Comparison of ENCODE assay signal across 18 cellular contexts in genomic region chr6:48144024-48144423, GRCh38. TPM values are rescaled to one million over a fixed set of nuclear protein-coding genes. Genes with fewer than 3 reads are reported as not detected.
"Had no signal": no experiment of that assay in that cellular context is flagged by ENCODE, and none has a peak within 500 bp of the region (broad histone marks: within the 10 kb centered on the region; RNA-seq: fewer than 3 reads in every experiment).

No MANE protein-coding gene starts in this region.

- H3K4me1 ChIP-seq: spleen had no signal

- DNase-seq: activated naive CD4-positive, alpha-beta T cell; activated T-cell treated with anti-CD3 and anti-CD28 coated beads, Interleukin-2, amount 50 U/mL, for 24 hours; amniotic stem cell; cerebellar nuclear complex; effector CD4-positive, alpha-beta T cell; glutamatergic neuron; hypothalamus; naive B cell; occipital lobe; posterior cingulate gyrus; spleen; stimulated activated CD4-positive, alpha-beta T cell treated with anti-CD3 and anti-CD28 coated beads, Interleukin-4, amount 100 ng/mL, for 1 hour; stimulated activated naive CD4-positive, alpha-beta T cell; T-helper 1 cell; testis had no signal

- H3K9me3 ChIP-seq: spleen, testis had no signal

- H3K36me3 ChIP-seq: spleen had no signal

- H3K4me3 ChIP-seq: spleen, testis had no signal

- ATAC-seq: activated T-helper 17 cell treated with anti-CD3 and anti-CD28 coated beads, Interleukin-2, amount 50 U/mL, for 72 hours; sciatic nerve; WTC11 had no signal

- H3K27ac ChIP-seq: spleen, testis had no signal

- H3K27me3 ChIP-seq: spleen, testis had no signal

RNA-seq across cellular contexts. Expression of gene PTCHD4, which starts 33.0 kb away (rescaled TPM):
- total RNA-seq: activated T-helper 17 cell treated with anti-CD3 and anti-CD28 coated beads, Interleukin-2, amount 50 U/mL, for 72 hours had no signal
